ENCODE assay signal across 8 cellular contexts in the genomic region with DNA sequence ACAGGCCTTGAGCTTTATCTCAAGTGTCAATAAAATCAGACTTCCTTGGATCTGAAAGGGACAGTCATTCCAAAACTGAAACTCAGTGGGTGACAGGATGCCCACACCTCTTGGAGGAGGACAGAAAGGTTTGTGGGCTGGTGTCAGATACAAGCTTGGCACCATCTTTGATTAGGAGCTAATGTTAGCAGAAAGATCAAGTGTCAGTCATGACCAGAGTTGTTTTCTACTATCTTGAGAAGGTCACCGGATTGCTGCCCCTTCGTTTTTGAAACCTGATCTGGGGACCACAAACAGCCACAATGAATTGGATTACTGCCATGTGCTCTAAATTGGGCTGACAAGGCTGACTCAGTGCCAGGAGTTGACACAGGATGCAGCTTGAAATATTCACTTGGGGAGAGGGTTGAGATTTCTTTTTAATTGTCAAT.
DNase-seq lines count a peak whose midpoint lies in the region; ATAC-seq and TF ChIP-seq lines count a peak whose summit lies in the region.

No MANE protein-coding gene starts in this region.

- H3F3A ChIP-seq in GM23338 (replicated peaks; ENCODE audit: low read depth) = no peaks in the 10 kb centered on the region

- H3K79me2 ChIP-seq in GM23338 (replicated peaks; ENCODE audit: insufficient read depth) = no peaks in the 10 kb centered on the region

- intact Hi-C loops in activated CD8-positive, alpha-beta T cell treated with anti-CD3 and anti-CD28 coated beads for 36 hours (cut with micrococcal nuclease) = loop anchor here (5.0 to 10.0 kb wide), 2 partner anchors 253 to 300 kb away; a partner anchor contains a TSS

- CTCF ChIA-PET in activated naive CD4-positive, alpha-beta T cell treated with anti-CD3 and anti-CD28 coated beads, Interleukin-2, amount 10 ng/mL, durations not matched to agents 7 days and 5 days (lab: Charles Lee) = interaction anchor here (0.8 to 3.4 kb wide), 10 partner anchors 8 to 640 kb away, joined by 3 to 23 read pairs (median 3); a partner anchor contains a TSS
- CTCF ChIA-PET in activated CD8-positive, alpha-beta T cell treated with anti-CD3 and anti-CD28 coated beads for 36 hours (lab: Charles Lee) = interaction anchor here (0.9 to 1.7 kb wide), 7 partner anchors 9 to 366 kb away, joined by 3 to 7 read pairs (median 5); no protein-coding TSS in a partner anchor

- H3K4me3 Mint-ChIP-seq in activated naive CD4-positive, alpha-beta T cell treated with anti-CD3 and anti-CD28 coated beads, Interleukin-2, amount 10 ng/mL, durations not matched to agents 7 days and 5 days = no peak overlapping the region
- no peak overlapping the region for H3K4me3 Mint-ChIP-seq in activated CD8-positive, alpha-beta T cell treated with anti-CD3 and anti-CD28 coated beads for 36 hours
- no peak overlapping the region for H3K4me3 Mint-ChIP-seq in GM23338

- no peaks in the 10 kb centered on the region for H3K27me3 ChIP-seq in GM23338 (ENCODE audit: insufficient read depth)

- peaks cover 9% of the 10 kb centered on the region for H3K4me1 Mint-ChIP-seq in activated naive CD4-positive, alpha-beta T cell treated with anti-CD3 and anti-CD28 coated beads, Interleukin-2, amount 10 ng/mL, durations not matched to agents 7 days and 5 days
- peaks cover 11% of the 10 kb centered on the region for H3K4me1 Mint-ChIP-seq in activated CD8-positive, alpha-beta T cell treated with anti-CD3 and anti-CD28 coated beads for 36 hours (ENCODE audit: low read depth)
- peaks cover 17% of the 10 kb centered on the region for H3K4me1 Mint-ChIP-seq in GM23338

- 0 out of 2 replicates have a peak, but pooled peaks cover 3% of the 10 kb centered on the region for H3K9me2 ChIP-seq in GM23338 (ENCODE audit: insufficient read depth)

- no peak overlapping the region for H3K4me2 ChIP-seq in GM23338

- no peak for TF ChIP-seq CTCF in activated CD8-positive, alpha-beta T cell treated with anti-CD3 and anti-CD28 coated beads for 36 hours (IDR thresholded peaks at IDR 0.05)
- no peak for TF ChIP-seq CTCF in GM23338 (conservative IDR thresholded peaks at IDR 0.05; ENCODE audit: low read depth in 2 of 2)

- DNase-seq in activated naive CD4-positive, alpha-beta T cell treated with anti-CD3 and anti-CD28 coated beads, Interleukin-2, amount 10 ng/mL, durations not matched to agents 7 days and 5 days = peak; percentile 24
- no peak for DNase-seq in activated naive CD4-positive, alpha-beta T cell (lab: John Stamatoyannopoulos, UW)
- DNase-seq in LoVo (ENCODE audit: low spot score) (peak; percentile 25), iris pigment epithelial cell (ENCODE audit: low read depth) (peak; percentile 62), GM23338 (ENCODE audit: low spot score) (no peak), globus pallidus (ENCODE audit: low spot score) (no peak)
- DNase-seq in activated CD8-positive, alpha-beta T cell treated with anti-CD3 and anti-CD28 coated beads for 36 hours = peak; percentile 57
- DNase-seq in stimulated activated CD8-positive, alpha-beta memory T cell treated with anti-CD3 and anti-CD28 coated beads, Interleukin-4, amount 100 ng/mL, for 48 hours = no peak

- no peaks in the 10 kb centered on the region for H3K36me3 ChIP-seq in GM23338 (ENCODE audit: insufficient read depth)

- no peaks in the 10 kb centered on the region for H4K20me1 ChIP-seq in GM23338 (replicated peaks; ENCODE audit: insufficient read depth)

- H3K9me3 Mint-ChIP-seq in activated naive CD4-positive, alpha-beta T cell treated with anti-CD3 and anti-CD28 coated beads, Interleukin-2, amount 10 ng/mL, durations not matched to agents 7 days and 5 days = no peaks in the 10 kb centered on the region
- H3K9me3 Mint-ChIP-seq in activated CD8-positive, alpha-beta T cell treated with anti-CD3 and anti-CD28 coated beads for 36 hours = no peaks in the 10 kb centered on the region
- H3K9me3 Mint-ChIP-seq in GM23338 = no peaks in the 10 kb centered on the region

- peak; percentile 82 for ATAC-seq in activated CD8-positive, alpha-beta T cell treated with anti-CD3 and anti-CD28 coated beads for 36 hours
- no peak for ATAC-seq in GM23338

- H3K4me1 ChIP-seq in GM23338 (ENCODE audit: insufficient read depth) = peaks cover 6% of the 10 kb centered on the region; the same call in 1 of the 2 replicates

- H3K36me3 Mint-ChIP-seq in activated naive CD4-positive, alpha-beta T cell treated with anti-CD3 and anti-CD28 coated beads, Interleukin-2, amount 10 ng/mL, durations not matched to agents 7 days and 5 days = no peaks in the 10 kb centered on the region
- no peaks in the 10 kb centered on the region for H3K36me3 Mint-ChIP-seq in activated CD8-positive, alpha-beta T cell treated with anti-CD3 and anti-CD28 coated beads for 36 hours (ENCODE audit: low read depth)
- no peaks in the 10 kb centered on the region for H3K36me3 Mint-ChIP-seq in GM23338 (ENCODE audit: low read depth)

- H3K27me3 Mint-ChIP-seq in activated naive CD4-positive, alpha-beta T cell treated with anti-CD3 and anti-CD28 coated beads, Interleukin-2, amount 10 ng/mL, durations not matched to agents 7 days and 5 days = no peaks in the 10 kb centered on the region
- peaks cover 4% of the 10 kb centered on the region for H3K27me3 Mint-ChIP-seq in activated CD8-positive, alpha-beta T cell treated with anti-CD3 and anti-CD28 coated beads for 36 hours
- H3K27me3 Mint-ChIP-seq in GM23338 (ENCODE audit: insufficient read depth, low read depth, poor library complexity) = peaks cover 2% of the 10 kb centered on the region

- H3K27ac Mint-ChIP-seq in activated naive CD4-positive, alpha-beta T cell treated with anti-CD3 and anti-CD28 coated beads, Interleukin-2, amount 10 ng/mL, durations not matched to agents 7 days and 5 days = no peak overlapping the region
- H3K27ac Mint-ChIP-seq in activated CD8-positive, alpha-beta T cell treated with anti-CD3 and anti-CD28 coated beads for 36 hours = no peak overlapping the region
- no peak overlapping the region; the same call in none of the 2 replicates for H3K27ac Mint-ChIP-seq in GM23338

- POLR2A ChIA-PET in activated CD8-positive, alpha-beta T cell treated with anti-CD3 and anti-CD28 coated beads for 36 hours (lab: Charles Lee) = interaction anchor here (1.4 kb wide), 1 partner anchor 18 kb away, joined by 3 read pairs; no protein-coding TSS in a partner anchor

- H3K27ac ChIP-seq in GM23338 (ENCODE audit: low read depth) = no peak overlapping the region

- no peak overlapping the region for H2AFZ ChIP-seq in GM23338

- H3K4me3 ChIP-seq in GM23338 = no peak overlapping the region

TF ChIP-seq in GM23338, 12 proteins besides CTCF, POLR2A, EP300 and RAD21:
- TF ChIP-seq ZNF331 (CRISPR knock-in tag; IDR thresholded peaks at IDR 0.05; ENCODE audit: low read depth) (no peak), EZH2phosphoT487 (IDR thresholded peaks at IDR 0.05; ENCODE audit: unreplicated experiment) (no peak), NANOG (IDR thresholded peaks at IDR 0.05; ENCODE audit: borderline replicate concordance) (no peak), CREB1 (CRISPR knock-in tag; IDR thresholded peaks at IDR 0.05; ENCODE audit: low read depth) (no peak), STAT1 (IDR thresholded peaks at IDR 0.05; ENCODE audit: unreplicated experiment) (no peak), ZNF114 (CRISPR knock-in tag; IDR thresholded peaks at IDR 0.05) (no peak)

Comparison
In these comparisons a context has a peak if more than half of its experiments do, and no peak if none do; other contexts are left out.
1. DNase-seq: peak in activated naive CD4-positive, alpha-beta T cell treated with anti-CD3 and anti-CD28 coated beads, Interleukin-2, amount 10 ng/mL, durations not matched to agents 7 days and 5 days (single experiment), LoVo (single experiment), activated CD8-positive, alpha-beta T cell treated with anti-CD3 and anti-CD28 coated beads for 36 hours (single experiment) and iris pigment epithelial cell (single experiment); none in activated naive CD4-positive, alpha-beta T cell (0 of 4), stimulated activated CD8-positive, alpha-beta memory T cell treated with anti-CD3 and anti-CD28 coated beads, Interleukin-4, amount 100 ng/mL, for 48 hours (single experiment), GM23338 (single experiment) and globus pallidus (single experiment).